1 cellular context compared by ENCODE assay signal in the genomic region with DNA sequence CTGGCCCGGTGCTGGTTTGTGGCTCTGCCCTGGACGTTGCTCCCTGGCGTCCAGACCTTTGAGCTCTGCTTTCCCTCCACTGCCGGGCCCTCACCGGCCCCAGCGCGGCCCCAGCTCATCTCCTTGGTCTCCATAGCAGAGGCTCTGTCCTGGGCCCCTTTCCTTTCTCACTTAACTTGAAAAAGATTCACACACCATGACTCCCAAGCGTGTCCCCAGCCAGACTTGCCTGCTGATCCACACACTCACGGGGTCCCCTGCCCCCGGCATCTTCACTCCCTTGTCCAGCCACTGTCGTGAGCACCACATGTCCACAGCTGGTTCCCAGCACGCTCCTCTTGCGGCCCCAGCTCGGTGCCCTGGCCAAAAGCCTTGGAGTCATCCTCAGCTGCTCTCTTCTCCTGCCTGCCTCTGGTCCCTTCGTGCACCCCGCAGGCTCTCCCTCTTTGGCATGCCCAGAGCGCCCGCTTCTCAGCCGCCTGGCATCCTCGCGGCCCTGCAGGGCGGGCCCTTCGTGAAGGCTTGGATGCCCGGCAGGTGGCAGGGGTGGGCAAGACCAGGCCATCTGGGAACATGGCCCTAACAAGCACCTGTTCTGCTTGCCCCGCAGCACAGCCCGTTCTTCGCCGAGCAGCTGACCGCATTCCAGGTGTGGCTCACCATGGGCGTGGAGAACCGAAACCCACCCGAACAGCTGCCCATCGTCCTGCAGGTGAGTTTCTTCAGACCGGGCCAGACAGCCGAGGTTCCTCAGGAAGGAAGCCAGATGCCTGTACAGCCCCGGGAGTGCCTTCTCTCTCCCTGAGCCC.
A peak's percentile ranks its signal among the peaks of the same experiment; 100 is the strongest.
TF ChIP-seq lines count a peak whose summit lies in the region.

No MANE protein-coding gene starts in this region.

TF ChIP-seq in GM12878, 131 proteins besides CTCF, POLR2A, EP300 and RAD21:
- TF ChIP-seq TCF3 (IDR thresholded peaks at IDR 0.05; ENCODE audit: borderline replicate concordance, insufficient read depth, low read depth, low read length) (peak; percentile 90), TCF12 (IDR thresholded peaks at IDR 0.05; ENCODE audit: low read depth, low read length) (peak; percentile 92), CBX3 (IDR thresholded peaks at IDR 0.05; ENCODE audit: borderline replicate concordance, low read depth) (no peak), EED (IDR thresholded peaks at IDR 0.05; ENCODE audit: low read depth) (peak; percentile 55; the same call in 1 of the 2 replicates), CHD4 (IDR thresholded peaks at IDR 0.05) (no peak), JUNB (IDR thresholded peaks at IDR 0.05) (no peak)
